Comparison of ENCODE assay signal across 8 cellular contexts in the genomic region with DNA sequence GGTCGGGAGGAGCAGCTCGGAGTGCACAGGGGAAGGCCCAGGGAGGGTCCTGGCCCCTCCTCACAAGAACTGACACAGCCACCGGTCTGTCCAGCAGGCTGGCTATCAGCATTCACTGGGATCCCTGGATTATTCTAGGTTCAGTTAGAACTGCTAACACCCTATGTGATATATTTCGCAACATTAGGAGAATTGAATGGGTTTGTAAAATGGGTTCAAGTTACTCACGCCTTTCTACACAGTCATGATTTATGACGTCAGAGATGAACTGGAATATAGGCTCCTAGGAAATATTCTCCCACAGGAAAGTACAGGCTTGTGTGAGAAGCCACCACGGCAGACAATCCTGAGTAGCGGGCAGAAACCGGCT. TPM values are rescaled to one million over a fixed set of nuclear protein-coding genes. Genes with fewer than 3 reads are reported as not detected.
DNase-seq lines count a peak whose midpoint lies in the region; ATAC-seq, FAIRE-seq and TF ChIP-seq lines count a peak whose summit lies in the region.

No MANE protein-coding gene starts in this region.

- peaks cover 43 to 67% (median 55%) of the 10 kb centered on the region in 3 donors for H3K27me3 Mint-ChIP-seq in CD14-positive monocyte (ENCODE audit: low read depth in 3 of 3)
- peaks cover 25 to 31% of the 10 kb centered on the region in 2 donors for H3K27me3 Mint-ChIP-seq in natural killer cell (ENCODE audit: low read depth in 2 of 2)

- no peaks in the 10 kb centered on the region for H3K9me3 ChIP-seq in aorta (ENCODE audit: control insufficient read depth, low read length)

- H3K9ac ChIP-seq in KMS-11, result no peak overlapping the region

- no peak for DNase-seq in CD14-positive monocyte (ENCODE audit: low spot score)
- DNase-seq in bronchial epithelial cell (ENCODE audit: low read depth), result peak; percentile 63
- no peak for DNase-seq in natural killer cell
- DNase-seq in aorta, result no peak
- no peak for DNase-seq in iPS-NIHi11 (ENCODE audit: low spot score)

- H3K36me3 Mint-ChIP-seq in CD14-positive monocyte (peaks cover 0 to 1% of the 10 kb centered on the region in 2 donors), natural killer cell (no peaks in the 10 kb centered on the region)

- TF ChIP-seq CTCF in CD14-positive monocyte (IDR thresholded peaks at IDR 0.05), result no peak
- TF ChIP-seq CTCF in KMS-11 (conservative IDR thresholded peaks at IDR 0.05; ENCODE audit: low read depth, low read length), result no peak
- no peak for TF ChIP-seq CTCF in bronchial epithelial cell (IDR thresholded peaks at IDR 0.05; ENCODE audit: insufficient read depth, low read length, severe bottlenecking)
- no peak for TF ChIP-seq CTCF in natural killer cell (IDR thresholded peaks at IDR 0.05)

- H3K79me2 ChIP-seq in KMS-11 (ENCODE audit: insufficient read depth, low read depth), result no peaks in the 10 kb centered on the region

- H3K27me3 ChIP-seq in KMS-11 (ENCODE audit: insufficient read depth, low read depth), result peaks cover 28% of the 10 kb centered on the region; the same call in 1 of the 2 replicates
- H3K27me3 ChIP-seq in bronchial epithelial cell (ENCODE audit: control insufficient read depth, insufficient read depth, low read length), result peaks cover 6% of the 10 kb centered on the region
- no peaks in the 10 kb centered on the region for H3K27me3 ChIP-seq in aorta (ENCODE audit: control insufficient read depth in 1 of 2, insufficient read depth in 2 of 2, low read length in 1 of 2)

- H3K4me1 Mint-ChIP-seq in CD14-positive monocyte (peaks cover 13% of the 10 kb centered on the region), natural killer cell (peaks cover 6 to 8% of the 10 kb centered on the region in 2 donors)

- no peaks in the 10 kb centered on the region for H4K20me1 ChIP-seq in KMS-11 (ENCODE audit: insufficient read depth)

- H3K4me2 ChIP-seq in KMS-11, result no peak overlapping the region; the same call in 1 of the 2 replicates

- H3K9me3 Mint-ChIP-seq in CD14-positive monocyte (peaks cover 0 to 16% (median 6%) of the 10 kb centered on the region in 7 donors), natural killer cell (no peaks in the 10 kb centered on the region)

- intact Hi-C loops in CD14-positive monocyte (cut with micrococcal nuclease), result no loop called here
- intact Hi-C loops in natural killer cell (cut with micrococcal nuclease), result no loop called here
- intact Hi-C loops in aorta (cut with DNase I), result loop anchor here in 1 of 2 donors (5.0 kb wide), 1 partner anchor 119 kb away; a partner anchor contains a TSS

- FAIRE-seq in bronchial epithelial cell (lab: Jason Lieb, UNC), result peak; percentile 28

- H3K27ac ChIP-seq in KMS-11 (no peak overlapping the region), aorta (ENCODE audit: low read depth in 1 of 2, low read length in 2 of 2) (no peak overlapping the region)

- H3K36me3 ChIP-seq in KMS-11 (ENCODE audit: insufficient read depth), result no peaks in the 10 kb centered on the region
- H3K36me3 ChIP-seq in bronchial epithelial cell (ENCODE audit: control insufficient read depth, insufficient read depth, low read length), result no peaks in the 10 kb centered on the region
- no peaks in the 10 kb centered on the region for H3K36me3 ChIP-seq in aorta (ENCODE audit: control insufficient read depth in 1 of 2, insufficient read depth in 2 of 2, low read length in 1 of 2)

- H3K4me3 Mint-ChIP-seq in CD14-positive monocyte, result peak overlapping the region; percentile 67 to 85
- peak overlapping the region; percentile 69 for H3K4me3 Mint-ChIP-seq in natural killer cell

- WGBS in aorta, 2 donors, result 45 to 52% methylated on average over 9 of the region's 9 CpGs

- ATAC-seq in natural killer cell (no peak), aorta (ENCODE audit: low FRiP score) (no peak), HG03460 (IDR thresholded peaks at IDR 0.05; ENCODE audit: unreplicated experiment) (no peak), GM19455 (IDR thresholded peaks at IDR 0.05; ENCODE audit: unreplicated experiment) (no peak)

- H3K4me3 ChIP-seq in KMS-11 (IDR thresholded peaks at IDR 0.05; ENCODE audit: insufficient read depth, low read depth, low read length), result peak overlapping the region; percentile 30
- no peak overlapping the region for H3K4me3 ChIP-seq in bronchial epithelial cell (ENCODE audit: low read depth, low read length)
- no peak overlapping the region for H3K4me3 ChIP-seq in aorta (ENCODE audit: low read length in 2 of 2)

- H3K4me1 ChIP-seq in KMS-11 (ENCODE audit: low read depth, poor library complexity, severe bottlenecking), result no peaks in the 10 kb centered on the region
- peaks cover 0 to 3% of the 10 kb centered on the region in 2 donors for H3K4me1 ChIP-seq in aorta (ENCODE audit: control insufficient read depth in 1 of 2, insufficient read depth in 2 of 2, low read length in 2 of 2)

- H3K27ac Mint-ChIP-seq in CD14-positive monocyte, result no peak overlapping the region
- H3K27ac Mint-ChIP-seq in natural killer cell, result no peak overlapping the region

- no peak overlapping the region for H2AFZ ChIP-seq in KMS-11 (ENCODE audit: low read depth)

RNA-seq across cellular contexts. Expression of a gene that starts 1.0 kb away (rescaled TPM):
- polyA plus RNA-seq in CD14-positive monocyte (not detected), aorta (under 1 TPM in 1 of 2 donors, not detected in 1; 0.08 TPM)
- total RNA-seq in bronchial epithelial cell (under 0.01 TPM in 1 of 2 replicates, not detected in the other), natural killer cell (under 1 TPM; 0.33 to 0.41 (median 0.35) TPM), aorta (under 1 TPM; 0.42 to 0.75 TPM)
